In genomic region chr11:85718126-85718943, GRCh38 we compare ENCODE assay signal across 11 cellular contexts. TPM values are rescaled to one million over a fixed set of nuclear protein-coding genes. Genes with fewer than 3 reads are reported as not detected.
DNase-seq lines count a peak whose midpoint lies in the region; ATAC-seq, FAIRE-seq and TF ChIP-seq lines count a peak whose summit lies in the region.
"Had no signal": no experiment of that assay in that cellular context is flagged by ENCODE, and none has a peak within 500 bp of the region (broad histone marks: within the 10 kb centered on the region; RNA-seq: fewer than 3 reads in every experiment).

No MANE protein-coding gene starts in this region.

- H3K4me2 ChIP-seq in GM23248 (ENCODE audit: unreplicated experiment) (peak overlapping the region; percentile 58), astrocyte (ENCODE audit: low read length) (peak overlapping the region; percentile 83)

- H3K4me1 ChIP-seq in GM23248 (ENCODE audit: insufficient read depth) (peaks cover 20% of the 10 kb centered on the region), astrocyte (ENCODE audit: insufficient read depth, low read length) (peaks cover 14% of the 10 kb centered on the region), right cardiac atrium (ENCODE audit: control insufficient read depth, insufficient read depth, low read length) (no peaks in the 10 kb centered on the region), right lobe of liver (no peaks in the 10 kb centered on the region), adrenal gland (replicated peaks in 1 of 2) (no peaks in the 10 kb centered on the region)

- TF ChIP-seq CTCF in astrocyte (IDR thresholded peaks at IDR 0.05; ENCODE audit: insufficient read depth, low read depth, low read length) (no peak), retinal pigment epithelial cell (conservative IDR thresholded peaks at IDR 0.05; ENCODE audit: low read depth, low read length) (no peak), right lobe of liver (IDR thresholded peaks at IDR 0.05) (no peak), adrenal gland (IDR thresholded peaks at IDR 0.05) (no peak)

- peaks cover 38% of the 10 kb centered on the region for H3K4me1 Mint-ChIP-seq in astrocyte (ENCODE audit: low read depth, unreplicated experiment)

- H2AFZ ChIP-seq in GM23248 (peak overlapping the region; percentile 68), astrocyte (ENCODE audit: low read depth, low read length) (peak overlapping the region; percentile 11)

- peak in 1 of 2 donors; percentile 20 for ATAC-seq in right cardiac atrium
- no peak for ATAC-seq in right lobe of liver
- ATAC-seq in HG02759 (IDR thresholded peaks at IDR 0.05; ENCODE audit: unreplicated experiment): no peak

- peak overlapping the region; percentile 65 for H3K9ac ChIP-seq in GM23248
- H3K9ac ChIP-seq in astrocyte (ENCODE audit: low read length): peak overlapping the region; percentile 84

- H3K27me3 Mint-ChIP-seq in astrocyte (ENCODE audit: low read depth, unreplicated experiment): no peaks in the 10 kb centered on the region

- H3K9me3 Mint-ChIP-seq in astrocyte (ENCODE audit: unreplicated experiment): no peaks in the 10 kb centered on the region

- H4K20me1 ChIP-seq in GM23248 (ENCODE audit: insufficient read depth): no peaks in the 10 kb centered on the region
- no peaks in the 10 kb centered on the region for H4K20me1 ChIP-seq in astrocyte (ENCODE audit: insufficient read depth, low read length)

- peak overlapping the region; percentile 84 for H3K4me3 Mint-ChIP-seq in astrocyte (ENCODE audit: unreplicated experiment)

- peaks cover 8% of the 10 kb centered on the region; the same call in 1 of the 2 replicates for H3F3A ChIP-seq in GM23248 (ENCODE audit: insufficient read depth)

- H3K36me3 ChIP-seq in GM23248 (ENCODE audit: low read depth) (no peaks in the 10 kb centered on the region), astrocyte (ENCODE audit: insufficient read depth, low read length) (no peaks in the 10 kb centered on the region), right lobe of liver (no peaks in the 10 kb centered on the region), adrenal gland (replicated peaks in 1 of 2) (no peaks in the 10 kb centered on the region)

- no peak for FAIRE-seq in astrocyte (lab: Jason Lieb, UNC)

- TF ChIP-seq POLR2A in right lobe of liver (IDR thresholded peaks at IDR 0.05) (no peak), adrenal gland (IDR thresholded peaks at IDR 0.05) (no peak)

- H3K27ac Mint-ChIP-seq in astrocyte (ENCODE audit: unreplicated experiment): peak overlapping the region; percentile 93

- no peaks in the 10 kb centered on the region for H3K79me2 ChIP-seq in GM23248 (ENCODE audit: insufficient read depth)
- peaks cover 9% of the 10 kb centered on the region for H3K79me2 ChIP-seq in astrocyte (ENCODE audit: insufficient read depth, low read length)

- no peaks in the 10 kb centered on the region for H3K9me2 ChIP-seq in GM23248 (ENCODE audit: insufficient read depth)

- no peaks in the 10 kb centered on the region for H3K27me3 ChIP-seq in GM23248 (replicated peaks; ENCODE audit: insufficient read depth)
- no peaks in the 10 kb centered on the region for H3K27me3 ChIP-seq in astrocyte (ENCODE audit: insufficient read depth, low read length)
- no peaks in the 10 kb centered on the region for H3K27me3 ChIP-seq in right cardiac atrium (ENCODE audit: control insufficient read depth, insufficient read depth)
- no peaks in the 10 kb centered on the region for H3K27me3 ChIP-seq in right lobe of liver
- H3K27me3 ChIP-seq in adrenal gland: no peaks in the 10 kb centered on the region

- 27 to 32% methylated on average over 7 of the region's 7 CpGs for WGBS in GM23248 (ENCODE audit: low coverage in 1 of 2, low lambda C conversion rate in 2 of 2, missing lambda C conversion rate in 2 of 2), 2 experiments
- 43% methylated on average over 7 of the region's 7 CpGs for WGBS in right cardiac atrium
- 41% methylated on average over 7 of the region's 7 CpGs for WGBS in right lobe of liver (ENCODE audit: insufficient coverage, low coverage, low lambda C conversion rate, missing lambda C conversion rate)
- 71 to 78% (median 77%) methylated on average over 7 of the region's 7 CpGs for WGBS in adrenal gland, 4 donors

- H3K27ac ChIP-seq in GM23248 (peak overlapping the region; percentile 81), astrocyte (ENCODE audit: low read depth, low read length) (peak overlapping the region; percentile 82), right cardiac atrium (ENCODE audit: low read length) (no peak overlapping the region), right lobe of liver (no peak overlapping the region), adrenal gland (peak overlapping the region in 1 of 5 donors; percentile 3)

- H3K9me3 ChIP-seq in GM23248 (ENCODE audit: low read depth): no peaks in the 10 kb centered on the region
- H3K9me3 ChIP-seq in astrocyte (ENCODE audit: insufficient read depth, low read depth, low read length): no peaks in the 10 kb centered on the region
- H3K9me3 ChIP-seq in right cardiac atrium (ENCODE audit: control insufficient read depth, low read length): no peaks in the 10 kb centered on the region
- no peaks in the 10 kb centered on the region for H3K9me3 ChIP-seq in right lobe of liver
- H3K9me3 ChIP-seq in adrenal gland (replicated peaks in 1 of 3): no peaks in the 10 kb centered on the region

- DNase-seq in GM23248 (peak; percentile 34), astrocyte (ENCODE audit: low read depth) (no peak), right cardiac atrium (no peak), retinal pigment epithelial cell (ENCODE audit: low read depth) (no peak), right lobe of liver (no peak), adrenal gland (no peak), KG1 (lab: John Stamatoyannopoulos, UW) (no peak)
- DNase-seq: NCI-H1436, RPMI8226 had no signal

- intact Hi-C loops in right cardiac atrium (cut with DNase I) (no loop called here), right lobe of liver (cut with DNase I) (no loop called here), adrenal gland (cut with DNase I) (no loop called here)

- H3K36me3 Mint-ChIP-seq in astrocyte (ENCODE audit: low read depth, unreplicated experiment): peaks cover 2% of the 10 kb centered on the region

- in situ Hi-C loops in GM23248 (cut with MboI): no loop called here

- peak overlapping the region; percentile 62 for H3K4me3 ChIP-seq in GM23248
- peak overlapping the region; percentile 65 for H3K4me3 ChIP-seq in astrocyte (ENCODE audit: insufficient read depth, low read depth, low read length)
- peak overlapping the region; percentile 34 for H3K4me3 ChIP-seq in right cardiac atrium (ENCODE audit: low read length)
- H3K4me3 ChIP-seq in retinal pigment epithelial cell (ENCODE audit: low read length): peak overlapping the region; percentile 39
- no peak overlapping the region for H3K4me3 ChIP-seq in right lobe of liver
- no peak overlapping the region for H3K4me3 ChIP-seq in adrenal gland

RNA-seq across cellular contexts. Expression of gene CCDC89, which starts 32.3 kb away (rescaled TPM):
- total RNA-seq in GM23248 (2014; rRNA removed; shearing (Covaris generic)): 2.8 and 4.4 TPM in 2 replicates
- polyA plus RNA-seq in GM23248 (2016; fragmentation: Nextera tagmentation; extraction: Ambion mirVana) (3.7 and 4.6 TPM in 2 replicates), right cardiac atrium (0.52 TPM), adrenal gland (under 1 TPM; 0.61 to 0.99 (median 0.64) TPM)
- total RNA-seq in astrocyte (0.26 and 0.30 TPM in 2 replicates), right cardiac atrium (1 to 10 TPM in 1 of 4 donors, under 1 TPM in 3; 0.42 to 1.0 (median 0.75) TPM), right lobe of liver (under 1 TPM in 1 of 6 experiments, not detected in 5; 0.20 TPM), adrenal gland (1 to 10 TPM in 6 of 8 donors, under 1 TPM in 1, not detected in 1; 0.66 to 2.3 (median 1.8) TPM)
- total RNA-seq: bronchial epithelial cell had no signal

RNA-seq across cellular contexts. Expression of gene CREBZF, which starts 53.4 kb away (rescaled TPM):
- 27.6 and 43.8 TPM in 2 replicates for total RNA-seq in GM23248 (2014; rRNA removed; shearing (Covaris generic))
- polyA plus RNA-seq in GM23248 (2016; fragmentation: Nextera tagmentation; extraction: Ambion mirVana) (10.8 and 15.0 TPM in 2 replicates), right cardiac atrium (17.0 TPM), adrenal gland (10 to 100 TPM; 15.8 to 50.0 (median 32.0) TPM)
- total RNA-seq in astrocyte (28.6 and 31.0 TPM in 2 replicates), right cardiac atrium (10 to 100 TPM; 16.1 to 19.9 (median 18.2) TPM), right lobe of liver (10 to 100 TPM; 14.1 to 23.0 (median 18.0) TPM), adrenal gland (10 to 100 TPM; 18.2 to 65.9 (median 38.2) TPM)

Comparison
In these comparisons a context has a peak if more than half of its experiments do, and no peak if none do; other contexts are left out.
1. H3K27ac ChIP-seq: peak in GM23248 (single experiment) and astrocyte (single experiment); none in right cardiac atrium (single experiment) and right lobe of liver (0 of 3).
2. H3K4me3 ChIP-seq: peak in GM23248 (single experiment), astrocyte (single experiment), right cardiac atrium (single experiment) and retinal pigment epithelial cell (single experiment); none in right lobe of liver (0 of 3) and adrenal gland (0 of 4).